Comparison of ENCODE assay signal across 22 cellular contexts in genomic region chr15:81504170-81504905, GRCh38.
DNase-seq lines count a peak whose midpoint lies in the region; ATAC-seq, FAIRE-seq and TF ChIP-seq lines count a peak whose summit lies in the region.
"Had no signal": no experiment of that assay in that cellular context is flagged by ENCODE, and none has a peak within 500 bp of the region (broad histone marks: within the 10 kb centered on the region; RNA-seq: fewer than 3 reads in every experiment).

No MANE protein-coding gene starts in this region.

- DNase-seq in A172 (ENCODE audit: low spot score) (peak; percentile 16), HTR-8/SVneo (ENCODE audit: insufficient read length, low spot score) (peak; percentile 19), astrocyte of the spinal cord (ENCODE audit: low read depth, low spot score) (peak; percentile 13), foreskin keratinocyte (peak; percentile 52 to 83), islet precursor cell (no peak)
- no peak for DNase-seq in activated naive CD8-positive, alpha-beta T cell treated with anti-CD3 and anti-CD28 coated beads for 36 hours
- DNase-seq: ACHN; activated CD4-positive, alpha-beta T cell treated with anti-CD3 and anti-CD28 coated beads for 1 hour; activated gamma-delta T cell; CD4-positive, alpha-beta T cell; DMS79 treated with DMSO at 0.1 percent for 48 hours; hippocampal formation; left cardiac atrium; MG63; NCI-H345; SHP77; upper lobe of left lung had no signal

- TF ChIP-seq CTCF in astrocyte of the spinal cord (IDR thresholded peaks at IDR 0.05; ENCODE audit: low read depth, low read length) (no peak), foreskin keratinocyte (conservative IDR thresholded peaks at IDR 0.05) (no peak)

- in situ Hi-C loops in astrocyte of the spinal cord (cut with HindIII; ENCODE audit: low sequenced_read_pairs) = no loop called here

- no peaks in the 10 kb centered on the region for H3K27me3 ChIP-seq in foreskin keratinocyte
- H3K27me3 ChIP-seq: ascending aorta, MG63, upper lobe of left lung had no signal

- no peaks in the 10 kb centered on the region for H3K36me3 Mint-ChIP-seq in stimulated activated memory B cell treated with anti-CD40 and anti-IgM and Interleukin-4, amounts not matched to agents 10 μg/mL and 1 μg/mL and 100 μg/mL, for 72 hours
- no peaks in the 10 kb centered on the region for H3K36me3 Mint-ChIP-seq in activated naive CD8-positive, alpha-beta T cell treated with anti-CD3 and anti-CD28 coated beads for 36 hours

- H3K4me1 Mint-ChIP-seq in stimulated activated memory B cell treated with anti-CD40 and anti-IgM and Interleukin-4, amounts not matched to agents 10 μg/mL and 1 μg/mL and 100 μg/mL, for 72 hours = no peaks in the 10 kb centered on the region
- H3K4me1 Mint-ChIP-seq in activated naive CD8-positive, alpha-beta T cell treated with anti-CD3 and anti-CD28 coated beads for 36 hours = peaks cover 4% of the 10 kb centered on the region
- H3K4me1 Mint-ChIP-seq: neural crest cell had no signal

- no peak overlapping the region for H3K4me3 Mint-ChIP-seq in stimulated activated memory B cell treated with anti-CD40 and anti-IgM and Interleukin-4, amounts not matched to agents 10 μg/mL and 1 μg/mL and 100 μg/mL, for 72 hours
- no peak overlapping the region for H3K4me3 Mint-ChIP-seq in activated naive CD8-positive, alpha-beta T cell treated with anti-CD3 and anti-CD28 coated beads for 36 hours
- H3K4me3 Mint-ChIP-seq: CD4-positive, alpha-beta T cell; neural crest cell; stimulated activated naive CD8-positive, alpha-beta T cell treated with anti-CD3 and anti-CD28 coated beads, Interleukin-15, Interleukin-2, amounts not matched to agents 100 ng/mL and 50 ng/mL, for 24 hours had no signal

- peaks cover 3% of the 10 kb centered on the region for H3K9me3 Mint-ChIP-seq in stimulated activated memory B cell treated with anti-CD40 and anti-IgM and Interleukin-4, amounts not matched to agents 10 μg/mL and 1 μg/mL and 100 μg/mL, for 72 hours
- H3K9me3 Mint-ChIP-seq in activated naive CD8-positive, alpha-beta T cell treated with anti-CD3 and anti-CD28 coated beads for 36 hours = no peaks in the 10 kb centered on the region
- H3K9me3 Mint-ChIP-seq: CD4-positive, alpha-beta T cell; stimulated activated naive CD8-positive, alpha-beta T cell treated with anti-CD3 and anti-CD28 coated beads, Interleukin-15, Interleukin-2, amounts not matched to agents 100 ng/mL and 50 ng/mL, for 24 hours had no signal

- H3K27me3 Mint-ChIP-seq in stimulated activated memory B cell treated with anti-CD40 and anti-IgM and Interleukin-4, amounts not matched to agents 10 μg/mL and 1 μg/mL and 100 μg/mL, for 72 hours = peaks cover 21% of the 10 kb centered on the region
- H3K27me3 Mint-ChIP-seq in activated naive CD8-positive, alpha-beta T cell treated with anti-CD3 and anti-CD28 coated beads for 36 hours = no peaks in the 10 kb centered on the region
- H3K27me3 Mint-ChIP-seq: CD4-positive, alpha-beta T cell had no signal

- no peak overlapping the region for H3K27ac Mint-ChIP-seq in stimulated activated memory B cell treated with anti-CD40 and anti-IgM and Interleukin-4, amounts not matched to agents 10 μg/mL and 1 μg/mL and 100 μg/mL, for 72 hours
- no peak overlapping the region for H3K27ac Mint-ChIP-seq in activated naive CD8-positive, alpha-beta T cell treated with anti-CD3 and anti-CD28 coated beads for 36 hours
- H3K27ac Mint-ChIP-seq: CD4-positive, alpha-beta T cell; stimulated activated naive CD8-positive, alpha-beta T cell treated with anti-CD3 and anti-CD28 coated beads, Interleukin-15, Interleukin-2, amounts not matched to agents 100 ng/mL and 50 ng/mL, for 24 hours had no signal

- H3K4me3 ChIP-seq in astrocyte of the spinal cord (ENCODE audit: low read depth, low read length) = no peak overlapping the region
- H3K4me3 ChIP-seq: ascending aorta, MG63, upper lobe of left lung had no signal

- peaks cover 39% of the 10 kb centered on the region for H3K4me1 ChIP-seq in foreskin keratinocyte
- H3K4me1 ChIP-seq: ascending aorta, upper lobe of left lung had no signal

- no peak for FAIRE-seq in HTR-8/SVneo (lab: Jason Lieb, UNC)

- ATAC-seq in foreskin keratinocyte = peak; percentile 86
- no peak for ATAC-seq in HG03565 (IDR thresholded peaks at IDR 0.05; ENCODE audit: unreplicated experiment)
- no peak for ATAC-seq in stimulated activated memory B cell treated with anti-CD40 and anti-IgM and Interleukin-4, amounts not matched to agents 10 μg/mL and 1 μg/mL and 100 μg/mL, for 72 hours
- ATAC-seq: left cardiac atrium had no signal

- H3K27ac ChIP-seq in foreskin keratinocyte = peak overlapping the region; percentile 38
- H3K27ac ChIP-seq: ascending aorta, upper lobe of left lung had no signal

Comparison
In these comparisons a context has a peak if more than half of its experiments do, and no peak if none do; other contexts are left out.
1. DNase-seq: peak in A172 (single experiment), HTR-8/SVneo (single experiment), astrocyte of the spinal cord (single experiment) and foreskin keratinocyte (2 of 2); none in islet precursor cell (single experiment) and activated naive CD8-positive, alpha-beta T cell treated with anti-CD3 and anti-CD28 coated beads for 36 hours (single experiment).